Comparison of ENCODE assay signal across 8 cellular contexts in the genomic region with DNA sequence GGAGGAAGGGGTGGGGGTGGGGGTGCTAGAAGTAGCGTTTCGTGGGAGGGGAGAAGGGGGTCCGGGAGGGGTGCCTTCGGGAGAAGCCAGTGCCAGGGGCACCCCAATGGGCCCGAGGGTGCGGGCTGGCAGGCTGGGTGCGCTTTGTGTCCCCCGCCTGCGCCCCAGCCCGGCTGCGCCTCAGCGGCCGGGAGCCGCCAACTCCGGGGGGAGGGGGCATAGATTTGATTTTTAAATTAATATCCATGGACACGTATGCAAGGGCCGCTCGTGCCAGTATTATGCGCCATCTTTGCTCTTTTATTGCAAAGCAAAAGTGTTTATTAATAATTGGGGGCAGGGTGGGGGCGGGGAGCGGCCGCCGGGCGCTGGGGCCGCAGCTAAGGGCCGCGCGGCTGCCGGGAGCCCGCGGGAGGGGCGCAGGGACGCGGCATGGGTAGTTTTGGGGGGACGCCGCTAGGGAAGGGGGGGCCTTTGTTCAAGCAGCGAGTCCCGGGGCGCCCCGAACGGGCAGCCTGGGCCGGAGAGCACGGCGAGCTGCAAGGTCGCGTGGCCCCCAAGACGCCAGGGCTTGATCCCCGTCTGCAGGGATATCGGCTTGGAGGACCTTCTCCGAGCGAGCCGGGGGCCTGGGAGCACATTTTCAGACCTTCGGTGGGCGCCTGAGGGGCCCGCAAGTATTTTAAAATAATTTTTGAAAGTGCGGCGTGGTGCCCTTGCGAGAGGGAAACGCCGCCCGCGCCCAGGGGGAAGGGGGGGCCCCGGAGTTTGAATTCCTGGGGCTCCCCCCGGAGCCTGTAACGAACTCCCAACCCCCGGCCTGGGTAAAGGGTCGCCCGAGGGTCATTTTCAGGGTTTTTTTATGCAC. TPM values are rescaled to one million over a fixed set of nuclear protein-coding genes. Genes with fewer than 3 reads are reported as not detected.
DNase-seq lines count a peak whose midpoint lies in the region; ATAC-seq and TF ChIP-seq lines count a peak whose summit lies in the region.

No MANE protein-coding gene starts in this region.

- peaks cover 15% of the 10 kb centered on the region for H3K27me3 ChIP-seq in HUES64 (ENCODE audit: insufficient read depth, low read length)
- peaks cover 27 to 74% of the 10 kb centered on the region in 2 donors for H3K27me3 ChIP-seq in muscle layer of colon (ENCODE audit: control insufficient read depth in 1 of 2, insufficient read depth in 2 of 2, low read length in 2 of 2)

- H3K27me3 Mint-ChIP-seq in central memory CD8-positive, alpha-beta T cell, result peaks cover 48% of the 10 kb centered on the region

- H3K9me3 ChIP-seq in HUES64 (ENCODE audit: insufficient read depth, low read depth, low read length) (no peaks in the 10 kb centered on the region), muscle layer of colon (ENCODE audit: low read length) (no peaks in the 10 kb centered on the region)

- peak overlapping the region; percentile 80 for H3K4me3 ChIP-seq in HUES64 (ENCODE audit: low read length)
- peak overlapping the region; percentile 66 to 80 for H3K4me3 ChIP-seq in muscle layer of colon (ENCODE audit: low read depth in 1 of 2, low read length in 2 of 2)

- peaks cover 14% of the 10 kb centered on the region; the same call in 1 of the 2 replicates for H3K4me1 ChIP-seq in HUES64 (ENCODE audit: insufficient read depth, low read length)
- peaks cover 33% of the 10 kb centered on the region for H3K4me1 ChIP-seq in muscle layer of colon (ENCODE audit: insufficient read depth, low read length)

- H3K9ac ChIP-seq in HUES64 (ENCODE audit: low read depth, low read length), result peak overlapping the region; percentile 86
- no peak overlapping the region for H3K9ac ChIP-seq in muscle layer of colon (ENCODE audit: low read length)

- H3K36me3 ChIP-seq in HUES64 (ENCODE audit: insufficient read depth, low read length) (peaks cover 35% of the 10 kb centered on the region), muscle layer of colon (ENCODE audit: insufficient read depth, low read length) (no peaks in the 10 kb centered on the region)

- no peaks in the 10 kb centered on the region for H3K9me3 Mint-ChIP-seq in central memory CD8-positive, alpha-beta T cell

- no peak for TF ChIP-seq CTCF in 22Rv1 (IDR thresholded peaks at IDR 0.05)

- H3K27ac Mint-ChIP-seq in central memory CD8-positive, alpha-beta T cell (ENCODE audit: low read depth), result peak overlapping the region; percentile 90

- no peak for DNase-seq in central memory CD8-positive, alpha-beta T cell (ENCODE audit: low spot score in 2 of 2)
- DNase-seq in midbrain (lab: John Stamatoyannopoulos, UW), result no peak
- DNase-seq in SHP77 treated with DMSO at 0.1 percent for 48 hours (lab: John Stamatoyannopoulos, UW), result no peak
- DNase-seq in SKM-1 treated with dmso at 0.1 percent for 144 hours (lab: John Stamatoyannopoulos, UW; ENCODE audit: unreplicated experiment), result no peak
- no peak for DNase-seq in stimulated activated CD4-positive, alpha-beta T cell treated with anti-CD3 and anti-CD28 coated beads, Interleukin-12 subunit alpha, Interleukin-12 subunit beta, amount 100 ng/mL, for 4 hours

- H3K4me1 Mint-ChIP-seq in central memory CD8-positive, alpha-beta T cell, result peaks cover 20% of the 10 kb centered on the region

- peak overlapping the region; percentile 86 for H3K4me3 Mint-ChIP-seq in central memory CD8-positive, alpha-beta T cell

- peaks cover 7% of the 10 kb centered on the region for H3K36me3 Mint-ChIP-seq in central memory CD8-positive, alpha-beta T cell (ENCODE audit: insufficient read depth)

- ATAC-seq in central memory CD8-positive, alpha-beta T cell (replicated peaks; ENCODE audit: extremely low read depth, poor library complexity, severe bottlenecking), result no peak

- H3K27ac ChIP-seq in 22Rv1, result peak overlapping the region; percentile 100
- peak overlapping the region; percentile 83 for H3K27ac ChIP-seq in HUES64 (ENCODE audit: low read depth, low read length)
- peak overlapping the region; percentile 58 for H3K27ac ChIP-seq in muscle layer of colon (ENCODE audit: low read depth, low read length)

- WGBS in HUES64, result under 1% methylated on average over 66 of the region's 68 CpGs

RNA-seq across cellular contexts. Expression of a gene that starts 1.0 kb away (rescaled TPM):
- polyA plus RNA-seq in HUES64 (2013, experiment 1 of 2), result 94.0 TPM
- polyA plus RNA-seq in HUES64 (2013, experiment 2 of 2), result 118 TPM

RNA-seq across cellular contexts. Expression of a gene that starts 33.2 kb away (rescaled TPM):
- polyA plus RNA-seq in HUES64 (2013, experiment 1 of 2), result 10.7 TPM
- 13.1 TPM for polyA plus RNA-seq in HUES64 (2013, experiment 2 of 2)
